18 cellular contexts compared by ENCODE assay signal in the genomic region with DNA sequence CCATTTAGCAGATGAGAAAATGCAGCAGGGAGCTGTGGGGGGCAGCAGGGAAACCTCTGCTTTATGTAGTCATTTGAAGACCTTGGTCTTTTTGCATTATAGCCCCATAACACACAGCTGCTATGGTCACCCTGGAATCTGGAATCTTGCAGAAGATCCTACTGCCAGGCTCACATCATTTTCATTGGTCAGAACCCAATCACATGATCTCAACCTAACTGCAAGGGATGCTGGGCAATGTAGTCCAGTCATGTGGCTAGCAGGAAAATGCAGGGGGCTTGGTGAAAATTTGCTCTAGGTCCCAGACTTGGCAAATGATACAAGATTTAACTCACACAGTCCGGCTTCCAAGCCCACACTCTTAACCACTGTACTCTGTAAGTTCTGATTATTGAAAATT.
A peak's percentile ranks its signal among the peaks of the same experiment; 100 is the strongest.
DNase-seq lines count a peak whose midpoint lies in the region; ATAC-seq and TF ChIP-seq lines count a peak whose summit lies in the region.
"Had no signal": no experiment of that assay in that cellular context is flagged by ENCODE, and none has a peak within 500 bp of the region (broad histone marks: within the 10 kb centered on the region; RNA-seq: fewer than 3 reads in every experiment).

No MANE protein-coding gene starts in this region.

- POLR2A ChIA-PET in MCF 10A (lab: Yijun Ruan, JAX) (no interaction called here), SK-N-SH (lab: Yijun Ruan, JAX) (no interaction called here)

- no peak for TF ChIP-seq EP300 in SK-N-SH (IDR thresholded peaks at IDR 0.05; ENCODE audit: borderline replicate concordance in 1 of 2, low read depth in 1 of 2, low read length in 1 of 2)

- H3K9me2 ChIP-seq in SK-N-SH: no peaks in the 10 kb centered on the region

- intact Hi-C loops in MCF 10A (cut with micrococcal nuclease): no loop called here
- intact Hi-C loops in breast epithelium (cut with DNase I; ENCODE audit: low total_unique reads): no loop called here

- H3K9ac ChIP-seq in SK-N-SH: no peak overlapping the region

- H2AFZ ChIP-seq in SK-N-SH (ENCODE audit: low read depth): no peak overlapping the region

- H3K9me3 ChIP-seq in breast epithelium (peaks cover 0 to 3% of the 10 kb centered on the region in 2 donors), SK-N-SH (no peaks in the 10 kb centered on the region)
- H3K9me3 ChIP-seq: tibial artery had no signal

- H3K36me3 Mint-ChIP-seq in MCF 10A (ENCODE audit: insufficient read depth, unreplicated experiment): no peaks in the 10 kb centered on the region
- no peaks in the 10 kb centered on the region for H3K36me3 Mint-ChIP-seq in activated T-helper 17 cell treated with anti-CD3 and anti-CD28 coated beads, Interleukin-2, amount 50 U/mL, for 72 hours (ENCODE audit: low read depth)
- H3K36me3 Mint-ChIP-seq: brain, immature natural killer cell, naive B cell had no signal

- no peaks in the 10 kb centered on the region for H3K4me1 ChIP-seq in breast epithelium
- H3K4me1 ChIP-seq in SK-N-SH (ENCODE audit: control insufficient read depth in 1 of 2, insufficient read depth in 2 of 2, low read depth in 1 of 2, low read length in 1 of 2): no peaks in the 10 kb centered on the region
- H3K4me1 ChIP-seq: tibial artery had no signal

- H3K36me3 ChIP-seq in breast epithelium (no peaks in the 10 kb centered on the region), SK-N-SH (replicated peaks in 1 of 2; ENCODE audit: control insufficient read depth in 1 of 2, insufficient read depth in 2 of 2, low read length in 1 of 2) (no peaks in the 10 kb centered on the region)
- H3K36me3 ChIP-seq: tibial artery had no signal

- no peak for TF ChIP-seq CTCF in MCF 10A (IDR thresholded peaks at IDR 0.05; ENCODE audit: unreplicated experiment)
- TF ChIP-seq CTCF in breast epithelium (IDR thresholded peaks at IDR 0.05): no peak
- no peak for TF ChIP-seq CTCF in SK-N-SH (IDR thresholded peaks at IDR 0.05)

- H3K79me2 ChIP-seq in SK-N-SH (ENCODE audit: insufficient read depth): no peaks in the 10 kb centered on the region

- no peaks in the 10 kb centered on the region for H3F3A ChIP-seq in SK-N-SH (replicated peaks; ENCODE audit: insufficient read depth)

- ATAC-seq in HG02763 (IDR thresholded peaks at IDR 0.05; ENCODE audit: unreplicated experiment) (no peak), HG03520 (IDR thresholded peaks at IDR 0.05; ENCODE audit: unreplicated experiment) (no peak)
- ATAC-seq in activated T-helper 17 cell treated with anti-CD3 and anti-CD28 coated beads, Interleukin-2, amount 50 U/mL, for 72 hours (replicated peaks): no peak
- ATAC-seq in activated CD4-positive, CD25-positive, alpha-beta regulatory T cell treated with anti-CD3 and anti-CD28 coated beads, Interleukin-2, amount 50 U/mL, for 24 hours: no peak

- no peaks in the 10 kb centered on the region for H4K20me1 ChIP-seq in SK-N-SH (ENCODE audit: insufficient read depth)

- no peak for TF ChIP-seq RAD21 in SK-N-SH (IDR thresholded peaks at IDR 0.05; ENCODE audit: low read length)

- H3K4me1 Mint-ChIP-seq in MCF 10A (ENCODE audit: insufficient read depth, unreplicated experiment): no peaks in the 10 kb centered on the region
- H3K4me1 Mint-ChIP-seq in activated T-helper 17 cell treated with anti-CD3 and anti-CD28 coated beads, Interleukin-2, amount 50 U/mL, for 72 hours: no peaks in the 10 kb centered on the region
- H3K4me1 Mint-ChIP-seq: activated B cell treated with CpG ODN at 0.5 μM for 24 hours, brain, immature natural killer cell, naive B cell had no signal

- H3K27me3 Mint-ChIP-seq in MCF 10A (ENCODE audit: insufficient read depth, unreplicated experiment): no peaks in the 10 kb centered on the region
- H3K27me3 Mint-ChIP-seq in activated T-helper 17 cell treated with anti-CD3 and anti-CD28 coated beads, Interleukin-2, amount 50 U/mL, for 72 hours: no peaks in the 10 kb centered on the region
- H3K27me3 Mint-ChIP-seq: activated B cell treated with CpG ODN at 0.5 μM for 24 hours, naive B cell had no signal

- no peak overlapping the region for H3K27ac ChIP-seq in breast epithelium
- no peak overlapping the region for H3K27ac ChIP-seq in SK-N-SH (ENCODE audit: low read depth in 2 of 2, low read length in 1 of 2)
- H3K27ac ChIP-seq: epithelial cell of prostate, tibial artery had no signal

- CTCF ChIA-PET in MCF 10A (lab: Yijun Ruan, JAX) (interaction anchor here (0.6 kb wide), 1 partner anchor 120 kb away, joined by 3 read pairs; no protein-coding TSS in a partner anchor), SK-N-SH (lab: Yijun Ruan, JAX) (no interaction called here)

- H3K4me3 ChIP-seq in breast epithelium (no peak overlapping the region), SK-N-SH (ENCODE audit: low read depth in 2 of 2, low read length in 1 of 2) (no peak overlapping the region)
- H3K4me3 ChIP-seq: tibial artery had no signal

- no peak overlapping the region for H3K4me2 ChIP-seq in SK-N-SH

- H3K9me3 Mint-ChIP-seq in MCF 10A (ENCODE audit: unreplicated experiment): peaks cover 5% of the 10 kb centered on the region
- peaks cover 3% of the 10 kb centered on the region for H3K9me3 Mint-ChIP-seq in activated T-helper 17 cell treated with anti-CD3 and anti-CD28 coated beads, Interleukin-2, amount 50 U/mL, for 72 hours

- H3K27ac Mint-ChIP-seq in MCF 10A (ENCODE audit: low read depth, unreplicated experiment): no peak overlapping the region
- no peak overlapping the region for H3K27ac Mint-ChIP-seq in activated T-helper 17 cell treated with anti-CD3 and anti-CD28 coated beads, Interleukin-2, amount 50 U/mL, for 72 hours
- H3K27ac Mint-ChIP-seq: activated B cell treated with CpG ODN at 0.5 μM for 24 hours, brain, immature natural killer cell, naive B cell had no signal

- TF ChIP-seq POLR2A in breast epithelium (IDR thresholded peaks at IDR 0.05): no peak

- no peaks in the 10 kb centered on the region for H3K27me3 ChIP-seq in breast epithelium
- no peaks in the 10 kb centered on the region for H3K27me3 ChIP-seq in SK-N-SH (ENCODE audit: insufficient read depth)
- H3K27me3 ChIP-seq: tibial artery had no signal

- 27% methylated on average over 1 of the region's 1 CpG for WGBS in SK-N-SH (ENCODE audit: low lambda C conversion rate)

- BruUV-seq in MCF 10A (replicated peaks; lab: Mats Ljungman, UMichigan): no TSS peak

- H3K4me3 Mint-ChIP-seq in MCF 10A (ENCODE audit: unreplicated experiment): no peak overlapping the region
- H3K4me3 Mint-ChIP-seq in activated T-helper 17 cell treated with anti-CD3 and anti-CD28 coated beads, Interleukin-2, amount 50 U/mL, for 72 hours: no peak overlapping the region
- H3K4me3 Mint-ChIP-seq: activated B cell treated with CpG ODN at 0.5 μM for 24 hours, brain, immature natural killer cell, naive B cell had no signal

- DNase-seq in MCF 10A (ENCODE audit: unreplicated experiment) (peak; percentile 44), breast epithelium (ENCODE audit: low spot score in 2 of 2) (no peak), SK-N-SH (peak; percentile 40), iPS DF 4.7 (ENCODE audit: extremely low read depth, low spot score) (peak; percentile 60)
- DNase-seq: activated B cell treated with CpG ODN at 0.5 μM for 24 hours; activated T-cell treated with anti-CD3 and anti-CD28 coated beads, Interleukin-2, amount 50 U/mL, for 48 hours; GDM1; immature natural killer cell; naive B cell; NCI-H146; small intestine; tibial artery had no signal

TF ChIP-seq in SK-N-SH, 30 proteins besides CTCF, POLR2A, EP300 and RAD21:
- peak; percentile 92 for TF ChIP-seq USF1 (IDR thresholded peaks at IDR 0.05; ENCODE audit: borderline replicate concordance, low read depth)
- no peak for TF ChIP-seq CHD2 (IDR thresholded peaks at IDR 0.05; ENCODE audit: low read length, partially characterized antibody)
- 0 out of 2 replicates have a peak, but pooled peaks have one; percentile 6 for TF ChIP-seq USF2 (IDR thresholded peaks at IDR 0.05; ENCODE audit: borderline replicate concordance, low read depth, low read length)

Comparison
In these comparisons a context has a peak if more than half of its experiments do, and no peak if none do; other contexts are left out.
1. DNase-seq: peak in MCF 10A (single experiment), SK-N-SH (single experiment) and iPS DF 4.7 (single experiment); none in breast epithelium (0 of 2).